Comparison of ENCODE assay signal across 10 cellular contexts in genomic region chr17:73227379-73227778, GRCh38. TPM values are rescaled to one million over a fixed set of nuclear protein-coding genes. Genes with fewer than 3 reads are reported as not detected.
DNase-seq lines count a peak whose midpoint lies in the region; ATAC-seq and TF ChIP-seq lines count a peak whose summit lies in the region.
"Had no signal": no experiment of that assay in that cellular context is flagged by ENCODE, and none has a peak within 500 bp of the region (broad histone marks: within the 10 kb centered on the region; RNA-seq: fewer than 3 reads in every experiment).

No MANE protein-coding gene starts in this region.

- H3K27me3 ChIP-seq in CD8-positive, alpha-beta memory T cell (ENCODE audit: insufficient read depth, low read length, poor library complexity, severe bottlenecking) = no peaks in the 10 kb centered on the region
- H3K27me3 ChIP-seq in mesendoderm (ENCODE audit: insufficient read depth, low read length, poor library complexity) = no peaks in the 10 kb centered on the region

- H3K9ac ChIP-seq in mesendoderm (ENCODE audit: low read length) = no peak overlapping the region

- peak overlapping the region; percentile 86 for H2BK15ac ChIP-seq in mesendoderm (replicated peaks; ENCODE audit: low read depth)

- peaks cover 51% of the 10 kb centered on the region for H3K79me2 ChIP-seq in mesendoderm (ENCODE audit: control insufficient read depth, insufficient read depth, low read length)

- H3K79me1 ChIP-seq in mesendoderm (ENCODE audit: low read length) = peaks cover 11% of the 10 kb centered on the region

- no peak for DNase-seq in CD8-positive, alpha-beta memory T cell
- DNase-seq in HFFc6 (no peak), mesendoderm (no peak), LoVo (ENCODE audit: low spot score) (no peak), NCI-H1694 (lab: John Stamatoyannopoulos, UW) (no peak)
- DNase-seq in activated CD4-positive, alpha-beta memory T cell treated with anti-CD3 and anti-CD28 coated beads, Interleukin-2, amount 10 ng/mL, durations not matched to agents 7 days and 5 days = no peak
- DNase-seq: immature natural killer cell, NCI-H2171 treated with DMSO at 0.1 percent for 48 hours had no signal

- no peaks in the 10 kb centered on the region for H3K9me3 Mint-ChIP-seq in CD8-positive, alpha-beta memory T cell
- no peaks in the 10 kb centered on the region for H3K9me3 Mint-ChIP-seq in HFFc6
- H3K9me3 Mint-ChIP-seq in activated CD4-positive, alpha-beta memory T cell treated with anti-CD3 and anti-CD28 coated beads, Interleukin-2, amount 10 ng/mL, durations not matched to agents 7 days and 5 days = no peaks in the 10 kb centered on the region
- H3K9me3 Mint-ChIP-seq: immature natural killer cell had no signal

- H2BK120ac ChIP-seq in mesendoderm (ENCODE audit: low read depth, low read length) = no peak overlapping the region

- H3K56ac ChIP-seq in mesendoderm (ENCODE audit: low read length) = no peak overlapping the region

- no peak overlapping the region for H3K23ac ChIP-seq in mesendoderm (ENCODE audit: low read length)

- no peak for TF ChIP-seq CTCF in HFFc6 (IDR thresholded peaks at IDR 0.05)

- no peaks in the 10 kb centered on the region for H3K27me3 Mint-ChIP-seq in CD8-positive, alpha-beta memory T cell
- H3K27me3 Mint-ChIP-seq in HFFc6 (ENCODE audit: insufficient read depth) = no peaks in the 10 kb centered on the region; the same call in 1 of the 2 replicates
- H3K27me3 Mint-ChIP-seq in activated CD4-positive, alpha-beta memory T cell treated with anti-CD3 and anti-CD28 coated beads, Interleukin-2, amount 10 ng/mL, durations not matched to agents 7 days and 5 days = no peaks in the 10 kb centered on the region

- no CpG with 5 or more reads among the region's 3 CpGs for WGBS in mesendoderm (ENCODE audit: extremely low coverage, insufficient coverage, low lambda C conversion rate)

- H3K4me2 ChIP-seq in mesendoderm (ENCODE audit: low read length) = no peak overlapping the region

- peaks cover 48% of the 10 kb centered on the region for H3K4me1 ChIP-seq in CD8-positive, alpha-beta memory T cell (ENCODE audit: insufficient read depth, low read length)
- peaks cover 6% of the 10 kb centered on the region for H3K4me1 ChIP-seq in mesendoderm (ENCODE audit: control insufficient read depth, low read depth, low read length)

- H2AK5ac ChIP-seq in mesendoderm (ENCODE audit: low read length) = no peak overlapping the region

- H3K4me3 Mint-ChIP-seq in CD8-positive, alpha-beta memory T cell = peak overlapping the region; percentile 1 to 60 (median 46)
- H3K4me3 Mint-ChIP-seq in HFFc6 = peak overlapping the region; percentile 51
- peak overlapping the region; percentile 65 for H3K4me3 Mint-ChIP-seq in activated CD4-positive, alpha-beta memory T cell treated with anti-CD3 and anti-CD28 coated beads, Interleukin-2, amount 10 ng/mL, durations not matched to agents 7 days and 5 days

- H4K8ac ChIP-seq in mesendoderm (ENCODE audit: low read depth, low read length) = no peak overlapping the region

- H3K18ac ChIP-seq in mesendoderm (ENCODE audit: low read length) = no peak overlapping the region

- no peak overlapping the region for H3K4me3 ChIP-seq in CD8-positive, alpha-beta memory T cell (ENCODE audit: low read length)
- H3K4me3 ChIP-seq in mesendoderm (ENCODE audit: low read length) = no peak overlapping the region

- ATAC-seq in HG03521 (IDR thresholded peaks at IDR 0.05; ENCODE audit: unreplicated experiment) (no peak), GM18909 (IDR thresholded peaks at IDR 0.05; ENCODE audit: poor library complexity, unreplicated experiment) (no peak)

- H3K4ac ChIP-seq in mesendoderm (ENCODE audit: low read depth, low read length) = no peak overlapping the region

- H3K9me3 ChIP-seq in CD8-positive, alpha-beta memory T cell (ENCODE audit: low read length) = no peaks in the 10 kb centered on the region

- H3K36me3 Mint-ChIP-seq in CD8-positive, alpha-beta memory T cell = peaks cover 0 to 26% (median 0%) of the 10 kb centered on the region in 3 donors
- H3K36me3 Mint-ChIP-seq in HFFc6 (ENCODE audit: low read depth) = no peaks in the 10 kb centered on the region
- H3K36me3 Mint-ChIP-seq in activated CD4-positive, alpha-beta memory T cell treated with anti-CD3 and anti-CD28 coated beads, Interleukin-2, amount 10 ng/mL, durations not matched to agents 7 days and 5 days (ENCODE audit: low read depth) = peaks cover 36% of the 10 kb centered on the region
- H3K36me3 Mint-ChIP-seq: immature natural killer cell had no signal

- no peak overlapping the region for H4K5ac ChIP-seq in mesendoderm (ENCODE audit: low read length)

- no peaks in the 10 kb centered on the region for H3K36me3 ChIP-seq in CD8-positive, alpha-beta memory T cell (ENCODE audit: insufficient read depth, low read length)
- no peaks in the 10 kb centered on the region for H3K36me3 ChIP-seq in mesendoderm (ENCODE audit: control insufficient read depth, insufficient read depth, low read length)

- peak overlapping the region; percentile 1 for H3K27ac ChIP-seq in CD8-positive, alpha-beta memory T cell (ENCODE audit: low read depth, low read length)
- peak overlapping the region; percentile 64 for H3K27ac ChIP-seq in mesendoderm (ENCODE audit: low read depth, low read length)

- CTCF ChIA-PET in CD8-positive, alpha-beta memory T cell (lab: Charles Lee) = interaction anchor here (1.4 to 2.9 kb wide), 2 partner anchors 10 to 36 kb away, joined by 5 to 9 read pairs; no protein-coding TSS in a partner anchor
- CTCF ChIA-PET in activated CD4-positive, alpha-beta memory T cell treated with anti-CD3 and anti-CD28 coated beads, Interleukin-2, amount 10 ng/mL, durations not matched to agents 7 days and 5 days (lab: Charles Lee) = interaction anchor here (1.0 to 2.8 kb wide), 7 partner anchors 10 to 143 kb away, joined by 3 to 14 read pairs (median 5); partner anchors contain the start of gene COG1

- H2BK5ac ChIP-seq in mesendoderm (ENCODE audit: low read length) = no peak overlapping the region

- H3K27ac Mint-ChIP-seq in CD8-positive, alpha-beta memory T cell = peak overlapping the region; percentile 1 to 82 (median 43)
- peak overlapping the region; percentile 19 for H3K27ac Mint-ChIP-seq in HFFc6
- H3K27ac Mint-ChIP-seq in activated CD4-positive, alpha-beta memory T cell treated with anti-CD3 and anti-CD28 coated beads, Interleukin-2, amount 10 ng/mL, durations not matched to agents 7 days and 5 days = peak overlapping the region; percentile 82

- H3K4me1 Mint-ChIP-seq in CD8-positive, alpha-beta memory T cell = peaks cover 65 to 75% (median 66%) of the 10 kb centered on the region in 3 donors
- peaks cover 58% of the 10 kb centered on the region for H3K4me1 Mint-ChIP-seq in HFFc6 (ENCODE audit: low read depth)
- peaks cover 72% of the 10 kb centered on the region for H3K4me1 Mint-ChIP-seq in activated CD4-positive, alpha-beta memory T cell treated with anti-CD3 and anti-CD28 coated beads, Interleukin-2, amount 10 ng/mL, durations not matched to agents 7 days and 5 days

- POLR2A ChIA-PET in CD8-positive, alpha-beta memory T cell (lab: Charles Lee) = interaction anchor here (0.7 kb wide), 1 partner anchor 9 kb away, joined by 3 read pairs; no protein-coding TSS in a partner anchor
- POLR2A ChIA-PET in activated CD4-positive, alpha-beta memory T cell treated with anti-CD3 and anti-CD28 coated beads, Interleukin-2, amount 10 ng/mL, durations not matched to agents 7 days and 5 days (lab: Charles Lee) = interaction anchor here (0.6 to 3.7 kb wide), 10 partner anchors 10 to 502 kb away, joined by 3 to 29 read pairs (median 6); partner anchors contain the start of genes CDC42EP4, COG1 and SSTR2

RNA-seq across cellular contexts. Expression of gene CPSF4L, which starts 34.3 kb away (rescaled TPM):
- total RNA-seq in CD8-positive, alpha-beta memory T cell = not detected
- not detected for polyA plus RNA-seq in CD8-positive, alpha-beta memory T cell
- not detected for total RNA-seq in HFFc6 (2021; fragmentation: NEBNext Ultra II Directional; extraction: Animal tissue kit (Norgen Biotek cat#: 25700))
- not detected for total RNA-seq in activated CD4-positive, alpha-beta memory T cell treated with anti-CD3 and anti-CD28 coated beads, Interleukin-2, amount 10 ng/mL, durations not matched to agents 7 days and 5 days
- 0.06 TPM for polyA plus RNA-seq in mesendoderm (2013, experiment 1 of 2)
- not detected for polyA plus RNA-seq in mesendoderm (2013, experiment 2 of 2)
- polyA plus RNA-seq: immature natural killer cell had no signal

RNA-seq across cellular contexts. Expression of gene COG1, which starts 34.5 kb away (rescaled TPM):
- total RNA-seq in CD8-positive, alpha-beta memory T cell = 10 to 100 TPM; 24.6 to 26.5 TPM
- polyA plus RNA-seq in CD8-positive, alpha-beta memory T cell = 24.0 TPM
- total RNA-seq in HFFc6 (2021; fragmentation: NEBNext Ultra II Directional; extraction: Animal tissue kit (Norgen Biotek cat#: 25700)) = 10 to 100 TPM; 47.3 to 59.0 (median 55.8) TPM
- 10 to 100 TPM; 30.4 to 32.9 TPM for total RNA-seq in activated CD4-positive, alpha-beta memory T cell treated with anti-CD3 and anti-CD28 coated beads, Interleukin-2, amount 10 ng/mL, durations not matched to agents 7 days and 5 days
- polyA plus RNA-seq in mesendoderm (2013, experiment 1 of 2) = 17.9 TPM
- 18.4 TPM for polyA plus RNA-seq in mesendoderm (2013, experiment 2 of 2)

Comparison
In these comparisons a context has a peak if more than half of its experiments do, and no peak if none do; other contexts are left out.
1. H3K27ac Mint-ChIP-seq: peak in every context shown above with its lines; median percentile 82 in activated CD4-positive, alpha-beta memory T cell treated with anti-CD3 and anti-CD28 coated beads, Interleukin-2, amount 10 ng/mL, durations not matched to agents 7 days and 5 days; 43 in CD8-positive, alpha-beta memory T cell; 19 in HFFc6.